In the genomic region with DNA sequence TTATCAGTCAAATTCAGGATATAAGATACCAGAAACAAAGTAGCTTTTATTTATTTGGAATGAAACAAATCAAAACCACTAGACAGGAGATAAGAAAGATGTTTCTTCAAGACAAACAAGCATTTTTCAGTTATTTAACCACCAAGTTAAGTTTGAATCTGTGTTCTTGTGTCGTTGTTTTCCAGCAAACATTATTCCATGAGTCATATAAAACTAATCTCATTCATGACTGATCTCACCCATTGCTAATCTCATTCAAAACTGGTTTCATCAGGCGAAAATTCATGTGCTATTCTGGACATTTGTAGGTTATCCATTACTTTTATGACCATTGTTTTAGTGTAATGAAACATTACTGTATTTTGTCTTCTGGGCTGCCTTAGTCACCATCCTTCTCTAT, we compare ENCODE assay signal across 16 cellular contexts.
DNase-seq lines count a peak whose midpoint lies in the region; ATAC-seq, FAIRE-seq and TF ChIP-seq lines count a peak whose summit lies in the region.
"Had no signal": no experiment of that assay in that cellular context is flagged by ENCODE, and none has a peak within 500 bp of the region (broad histone marks: within the 10 kb centered on the region; RNA-seq: fewer than 3 reads in every experiment).

No MANE protein-coding gene starts in this region.

- no peaks in the 10 kb centered on the region for H3K27me3 ChIP-seq in bronchial epithelial cell (ENCODE audit: control insufficient read depth, insufficient read depth, low read length)
- H3K27me3 ChIP-seq: body of pancreas, neutrophil had no signal

- TF ChIP-seq CTCF in bronchial epithelial cell (IDR thresholded peaks at IDR 0.05; ENCODE audit: insufficient read depth, low read length, severe bottlenecking): no peak

- no peak for FAIRE-seq in bronchial epithelial cell (lab: Jason Lieb, UNC)

- no peaks in the 10 kb centered on the region for H3K36me3 ChIP-seq in bronchial epithelial cell (ENCODE audit: control insufficient read depth, insufficient read depth, low read length)
- H3K36me3 ChIP-seq: lower lobe of right lung, neutrophil had no signal

- peak; percentile 53 for DNase-seq in EL
- peak; percentile 76 for DNase-seq in LHCN-M2 (ENCODE audit: low read depth)
- DNase-seq in bronchial epithelial cell (ENCODE audit: low read depth): peak; percentile 75
- peak; percentile 38 to 39 for DNase-seq in lung microvascular endothelial cell (ENCODE audit: low read depth in 2 of 2)
- DNase-seq in NCI-H524 (lab: John Stamatoyannopoulos, UW): no peak
- no peak for DNase-seq in SK-N-DZ (ENCODE audit: low spot score)
- DNase-seq in activated effector memory CD4-positive, alpha-beta T cell treated with Interleukin-2 at 50 U/mL for 16 hours: no peak
- DNase-seq: activated CD4-positive, alpha-beta T cell treated with anti-CD3 and anti-CD28 coated beads, Interleukin-2, amount 50 U/mL, for 1 hour; activated T-cell treated with anti-CD3 and anti-CD28 coated beads, Interleukin-2, amount 50 U/mL, for 72 hours; body of pancreas; hypothalamus; lower lobe of right lung; NCI-H2029 treated with DMSO at 0.1 percent for 48 hours; NK-92 treated with Interleukin-12 subunit alpha and Interleukin-12 subunit beta, amount 100 ng/mL, for 24 hours had no signal

- H3K4me3 ChIP-seq in bronchial epithelial cell (ENCODE audit: low read depth, low read length): no peak overlapping the region
- H3K4me3 ChIP-seq: body of pancreas, lower lobe of right lung had no signal

- ATAC-seq in GM21529 (IDR thresholded peaks at IDR 0.05; ENCODE audit: unreplicated experiment): no peak
- ATAC-seq: activated T-cell treated with anti-CD3 and anti-CD28 coated beads, Interleukin-2, amount 50 U/mL, for 72 hours; body of pancreas; lower lobe of right lung had no signal

Comparison
In these comparisons a context has a peak if more than half of its experiments do, and no peak if none do; other contexts are left out.
1. DNase-seq: peak in EL (single experiment), LHCN-M2 (single experiment), bronchial epithelial cell (single experiment) and lung microvascular endothelial cell (2 of 2); none in NCI-H524 (0 of 2), SK-N-DZ (single experiment) and activated effector memory CD4-positive, alpha-beta T cell treated with Interleukin-2 at 50 U/mL for 16 hours (single experiment).